ENCODE assay signal across 8 cellular contexts in the genomic region with DNA sequence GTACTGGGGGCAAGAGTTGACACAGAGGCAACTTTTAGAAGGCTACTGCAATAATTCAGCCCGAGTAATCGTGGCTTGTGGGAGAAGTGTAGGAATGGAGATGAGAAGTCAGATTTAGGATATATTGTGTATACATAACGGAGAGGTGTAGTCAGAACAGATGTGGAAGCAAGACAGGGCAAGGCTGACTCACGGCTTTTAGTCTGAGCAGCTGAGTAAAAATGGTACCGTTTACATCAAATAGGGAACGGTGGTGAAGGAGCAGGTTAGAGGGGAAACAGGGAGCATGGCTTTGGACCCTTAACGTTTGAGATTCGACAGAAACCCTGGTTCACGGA. TPM values are rescaled to one million over a fixed set of nuclear protein-coding genes. Genes with fewer than 3 reads are reported as not detected.
A peak's percentile ranks its signal among the peaks of the same experiment; 100 is the strongest.
DNase-seq lines count a peak whose midpoint lies in the region; ATAC-seq and TF ChIP-seq lines count a peak whose summit lies in the region.

No MANE protein-coding gene starts in this region.

- peaks cover 33% of the 10 kb centered on the region for H3K4me1 Mint-ChIP-seq in activated CD4-positive, alpha-beta T cell treated with anti-CD3 and anti-CD28 coated beads, Interleukin-2, amount 10 ng/mL, durations not matched to agents 7 days and 5 days

- TF ChIP-seq CTCF in fibroblast of mammary gland (conservative IDR thresholded peaks at IDR 0.05; ENCODE audit: control insufficient read depth, insufficient read depth, low read depth, low read length) (no peak), psoas muscle (IDR thresholded peaks at IDR 0.05) (no peak)

- H3K27me3 Mint-ChIP-seq in activated CD4-positive, alpha-beta T cell treated with anti-CD3 and anti-CD28 coated beads, Interleukin-2, amount 10 ng/mL, durations not matched to agents 7 days and 5 days = no peaks in the 10 kb centered on the region

- peaks cover 16% of the 10 kb centered on the region for H3K36me3 Mint-ChIP-seq in activated CD4-positive, alpha-beta T cell treated with anti-CD3 and anti-CD28 coated beads, Interleukin-2, amount 10 ng/mL, durations not matched to agents 7 days and 5 days (ENCODE audit: low read depth)

- peak overlapping the region; percentile 86 for H3K4me3 Mint-ChIP-seq in activated CD4-positive, alpha-beta T cell treated with anti-CD3 and anti-CD28 coated beads, Interleukin-2, amount 10 ng/mL, durations not matched to agents 7 days and 5 days

- peak overlapping the region; percentile 68 for H3K4me3 ChIP-seq in fibroblast of mammary gland (ENCODE audit: control insufficient read depth, low read depth, low read length)
- peak overlapping the region; percentile 99 for H3K4me3 ChIP-seq in psoas muscle

- peaks cover 37% of the 10 kb centered on the region for H3K4me1 ChIP-seq in psoas muscle

- no peaks in the 10 kb centered on the region for H3K9me3 Mint-ChIP-seq in activated CD4-positive, alpha-beta T cell treated with anti-CD3 and anti-CD28 coated beads, Interleukin-2, amount 10 ng/mL, durations not matched to agents 7 days and 5 days

- POLR2A ChIA-PET in activated CD4-positive, alpha-beta T cell treated with anti-CD3 and anti-CD28 coated beads, Interleukin-2, amount 10 ng/mL, durations not matched to agents 7 days and 5 days (lab: Charles Lee) = interaction anchor here (0.7 kb wide), 1 partner anchor 16 kb away, joined by 4 read pairs; no protein-coding TSS in a partner anchor

- intact Hi-C loops in psoas muscle (cut with DNase I) = no loop called here

- 26 to 33% (median 27%) methylated on average over 9 of the region's 9 CpGs for WGBS in psoas muscle, 3 donors

- peak; percentile 36 for ATAC-seq in GM18511 (IDR thresholded peaks at IDR 0.05; ENCODE audit: unreplicated experiment)
- peak; percentile 29 for ATAC-seq in HG03342 (IDR thresholded peaks at IDR 0.05; ENCODE audit: unreplicated experiment)
- peak in 2 of 4 donors; percentile 6 to 18 for ATAC-seq in psoas muscle
- ATAC-seq in HG03521 (IDR thresholded peaks at IDR 0.05; ENCODE audit: unreplicated experiment) = no peak
- no peak for ATAC-seq in HG02884 (IDR thresholded peaks at IDR 0.05; ENCODE audit: unreplicated experiment)

- DNase-seq in AG08395 (ENCODE audit: low spot score) (peak; percentile 67), fibroblast of mammary gland (ENCODE audit: low read depth) (peak; percentile 89), psoas muscle (no peak)
- DNase-seq in activated CD4-positive, alpha-beta T cell treated with anti-CD3 and anti-CD28 coated beads, Interleukin-2, amount 10 ng/mL, durations not matched to agents 7 days and 5 days = no peak

- no peaks in the 10 kb centered on the region for H3K27me3 ChIP-seq in psoas muscle (ENCODE audit: insufficient read depth in 3 of 3, low read length in 2 of 3)

- H3K9me3 ChIP-seq in psoas muscle = no peaks in the 10 kb centered on the region

- H3K36me3 ChIP-seq in psoas muscle (ENCODE audit: insufficient read depth in 1 of 2, low read depth in 1 of 2) = no peaks in the 10 kb centered on the region

- CTCF ChIA-PET in activated CD4-positive, alpha-beta T cell treated with anti-CD3 and anti-CD28 coated beads, Interleukin-2, amount 10 ng/mL, durations not matched to agents 7 days and 5 days (lab: Charles Lee) = interaction anchor here (0.9 to 1.4 kb wide), 4 partner anchors 8 to 393 kb away, joined by 3 to 5 read pairs (median 4); no protein-coding TSS in a partner anchor

- peak overlapping the region; percentile 97 for H3K27ac ChIP-seq in psoas muscle

- H3K27ac Mint-ChIP-seq in activated CD4-positive, alpha-beta T cell treated with anti-CD3 and anti-CD28 coated beads, Interleukin-2, amount 10 ng/mL, durations not matched to agents 7 days and 5 days = peak overlapping the region; percentile 99

RNA-seq across cellular contexts. Expression of a gene that starts 0.8 kb away (rescaled TPM):
- 100 to 1,000 TPM; 141 to 146 TPM for total RNA-seq in activated CD4-positive, alpha-beta T cell treated with anti-CD3 and anti-CD28 coated beads, Interleukin-2, amount 10 ng/mL, durations not matched to agents 7 days and 5 days
- total RNA-seq in psoas muscle = 100 to 1,000 TPM in 1 of 4 donors, 10 to 100 TPM in 3; 65.0 to 114 (median 83.1) TPM
- polyA plus RNA-seq in psoas muscle = 100 to 1,000 TPM in 1 of 3 donors, 10 to 100 TPM in 2; 70.3 to 155 (median 87.5) TPM

Comparison
In these comparisons a context has a peak if more than half of its experiments do, and no peak if none do; other contexts are left out.
1. DNase-seq: peak in AG08395 (single experiment) and fibroblast of mammary gland (single experiment); none in activated CD4-positive, alpha-beta T cell treated with anti-CD3 and anti-CD28 coated beads, Interleukin-2, amount 10 ng/mL, durations not matched to agents 7 days and 5 days (single experiment) and psoas muscle (0 of 2).
2. ATAC-seq: peak in GM18511 (single experiment) and HG03342 (single experiment); none in HG03521 (single experiment) and HG02884 (single experiment).